In genomic region chr9:81915801-81916505, GRCh38 we compare ENCODE assay signal across 28 cellular contexts. TPM values are rescaled to one million over a fixed set of nuclear protein-coding genes. Genes with fewer than 3 reads are reported as not detected.
DNase-seq lines count a peak whose midpoint lies in the region; ATAC-seq, FAIRE-seq and TF ChIP-seq lines count a peak whose summit lies in the region.
"Had no signal": no experiment of that assay in that cellular context is flagged by ENCODE, and none has a peak within 500 bp of the region (broad histone marks: within the 10 kb centered on the region; RNA-seq: fewer than 3 reads in every experiment).

No MANE protein-coding gene starts in this region.

- H3K9me3 Mint-ChIP-seq in astrocyte (ENCODE audit: unreplicated experiment), result peaks cover 2% of the 10 kb centered on the region
- no peaks in the 10 kb centered on the region for H3K9me3 Mint-ChIP-seq in natural killer cell
- H3K9me3 Mint-ChIP-seq in activated CD4-positive, alpha-beta T cell treated with anti-CD3 and anti-CD28 coated beads, Interleukin-2, amount 10 ng/mL, durations not matched to agents 24 days and 14 days, result no peaks in the 10 kb centered on the region

- DNase-seq in AG10803 (ENCODE audit: low read depth) (peak; percentile 18), M059J (ENCODE audit: low read depth) (peak; percentile 81), astrocyte (ENCODE audit: low read depth) (peak; percentile 86), omental fat pad (ENCODE audit: low spot score) (no peak), natural killer cell (no peak), HAP-1 (ENCODE audit: low spot score in 2 of 2) (no peak)
- DNase-seq in activated CD4-positive, alpha-beta T cell treated with anti-CD3 and anti-CD28 coated beads, Interleukin-2, amount 10 ng/mL, durations not matched to agents 24 days and 14 days, result no peak
- DNase-seq: C1 segment of cervical spinal cord; CD4-positive, alpha-beta memory T cell; COR-L47; GF-D8; H7; KBM-7; MM.1S; NCI-H1417; NCI-H1694; NCI-H2029 treated with DMSO at 0.1 percent for 48 hours; NCI-H526 treated with DMSO at 0.1 percent for 48 hours; Peyer's patch; T-cell had no signal

- H3K9ac ChIP-seq in astrocyte (ENCODE audit: low read length), result no peak overlapping the region

- peaks cover 12% of the 10 kb centered on the region for H3K27me3 Mint-ChIP-seq in astrocyte (ENCODE audit: low read depth, unreplicated experiment)
- peaks cover 0 to 7% of the 10 kb centered on the region in 2 donors for H3K27me3 Mint-ChIP-seq in natural killer cell (ENCODE audit: low read depth in 2 of 2)
- no peaks in the 10 kb centered on the region for H3K27me3 Mint-ChIP-seq in activated CD4-positive, alpha-beta T cell treated with anti-CD3 and anti-CD28 coated beads, Interleukin-2, amount 10 ng/mL, durations not matched to agents 24 days and 14 days
- H3K27me3 Mint-ChIP-seq: CD4-positive, alpha-beta memory T cell had no signal

- H3K36me3 Mint-ChIP-seq in astrocyte (ENCODE audit: low read depth, unreplicated experiment) (no peaks in the 10 kb centered on the region), natural killer cell (no peaks in the 10 kb centered on the region)
- H3K36me3 Mint-ChIP-seq in activated CD4-positive, alpha-beta T cell treated with anti-CD3 and anti-CD28 coated beads, Interleukin-2, amount 10 ng/mL, durations not matched to agents 24 days and 14 days (ENCODE audit: low read depth), result no peaks in the 10 kb centered on the region
- H3K36me3 Mint-ChIP-seq: CD4-positive, alpha-beta memory T cell; T-cell had no signal

- H3K27ac Mint-ChIP-seq in astrocyte (ENCODE audit: unreplicated experiment) (peak overlapping the region; percentile 41), natural killer cell (no peak overlapping the region)
- no peak overlapping the region for H3K27ac Mint-ChIP-seq in activated CD4-positive, alpha-beta T cell treated with anti-CD3 and anti-CD28 coated beads, Interleukin-2, amount 10 ng/mL, durations not matched to agents 24 days and 14 days
- H3K27ac Mint-ChIP-seq: CD4-positive, alpha-beta memory T cell; T-cell had no signal

- intact Hi-C loops in natural killer cell (cut with micrococcal nuclease), result no loop called here
- intact Hi-C loops in activated CD4-positive, alpha-beta T cell treated with anti-CD3 and anti-CD28 coated beads, Interleukin-2, amount 10 ng/mL, durations not matched to agents 24 days and 14 days (cut with micrococcal nuclease), result no loop called here

- no peaks in the 10 kb centered on the region for H3K79me2 ChIP-seq in astrocyte (ENCODE audit: insufficient read depth, low read length)

- H3K27me3 ChIP-seq in astrocyte (ENCODE audit: insufficient read depth, low read length) (peaks cover 2% of the 10 kb centered on the region), HAP-1 (ENCODE audit: low read depth) (no peaks in the 10 kb centered on the region)
- H3K27me3 ChIP-seq: Peyer's patch, SJSA1 had no signal

- FAIRE-seq in astrocyte (lab: Jason Lieb, UNC), result no peak
- FAIRE-seq: A204.1, GM12891 had no signal

- H3K4me1 Mint-ChIP-seq in astrocyte (ENCODE audit: low read depth, unreplicated experiment) (peaks cover 8% of the 10 kb centered on the region), natural killer cell (no peaks in the 10 kb centered on the region)
- H3K4me1 Mint-ChIP-seq in activated CD4-positive, alpha-beta T cell treated with anti-CD3 and anti-CD28 coated beads, Interleukin-2, amount 10 ng/mL, durations not matched to agents 24 days and 14 days, result no peaks in the 10 kb centered on the region
- H3K4me1 Mint-ChIP-seq: CD4-positive, alpha-beta memory T cell; T-cell had no signal

- no peaks in the 10 kb centered on the region for H4K20me1 ChIP-seq in astrocyte (ENCODE audit: insufficient read depth, low read length)

- in situ Hi-C loops in HAP-1 (cut with MboI; ENCODE audit: low sequenced_read_pairs), result no loop called here

- H3K4me1 ChIP-seq in astrocyte (ENCODE audit: insufficient read depth, low read length), result peaks cover 4% of the 10 kb centered on the region
- no peaks in the 10 kb centered on the region for H3K4me1 ChIP-seq in HAP-1
- H3K4me1 ChIP-seq: Peyer's patch, SJSA1 had no signal

- TF ChIP-seq CTCF in AG10803 (conservative IDR thresholded peaks at IDR 0.05; ENCODE audit: low read length) (no peak), astrocyte (IDR thresholded peaks at IDR 0.05; ENCODE audit: insufficient read depth, low read depth, low read length) (no peak), omental fat pad (IDR thresholded peaks at IDR 0.05) (no peak), natural killer cell (IDR thresholded peaks at IDR 0.05) (no peak)

- H3K4me3 ChIP-seq in AG10803 (ENCODE audit: low read length) (no peak overlapping the region), astrocyte (ENCODE audit: insufficient read depth, low read depth, low read length) (no peak overlapping the region), HAP-1 (no peak overlapping the region)
- H3K4me3 ChIP-seq: Peyer's patch, SJSA1 had no signal

- H2AFZ ChIP-seq in astrocyte (ENCODE audit: low read depth, low read length), result no peak overlapping the region

- no peak overlapping the region for H3K4me3 Mint-ChIP-seq in astrocyte (ENCODE audit: unreplicated experiment)
- H3K4me3 Mint-ChIP-seq in natural killer cell, result no peak overlapping the region
- H3K4me3 Mint-ChIP-seq in activated CD4-positive, alpha-beta T cell treated with anti-CD3 and anti-CD28 coated beads, Interleukin-2, amount 10 ng/mL, durations not matched to agents 24 days and 14 days, result no peak overlapping the region
- H3K4me3 Mint-ChIP-seq: CD4-positive, alpha-beta memory T cell; T-cell had no signal

- H3K36me3 ChIP-seq in astrocyte (ENCODE audit: insufficient read depth, low read length) (no peaks in the 10 kb centered on the region), HAP-1 (replicated peaks) (no peaks in the 10 kb centered on the region)
- H3K36me3 ChIP-seq: Peyer's patch, SJSA1 had no signal

- peak; percentile 59 for ATAC-seq in omental fat pad (ENCODE audit: low FRiP score)
- no peak for ATAC-seq in natural killer cell
- no peak for ATAC-seq in HG02588 (IDR thresholded peaks at IDR 0.05; ENCODE audit: unreplicated experiment)
- ATAC-seq: Right ventricle myocardium inferior, T-cell had no signal

- no peak overlapping the region for H3K4me2 ChIP-seq in astrocyte (ENCODE audit: low read length)

- H3K9me3 ChIP-seq in astrocyte (ENCODE audit: insufficient read depth, low read depth, low read length), result no peaks in the 10 kb centered on the region
- no peaks in the 10 kb centered on the region for H3K9me3 ChIP-seq in HAP-1
- H3K9me3 ChIP-seq: Peyer's patch, SJSA1 had no signal

- H3K27ac ChIP-seq in astrocyte (ENCODE audit: low read depth, low read length), result no peak overlapping the region
- H3K27ac ChIP-seq: Peyer's patch, SJSA1 had no signal

RNA-seq across cellular contexts. Expression of gene SPATA31D4, which starts 12.3 kb away (rescaled TPM):
- total RNA-seq in M059J (2014; rRNA removed; shearing (Covaris generic)), result not detected in 2 replicates
- total RNA-seq in astrocyte (not detected in 2 replicates), omental fat pad (not detected), natural killer cell (not detected)
- total RNA-seq in activated CD4-positive, alpha-beta T cell treated with anti-CD3 and anti-CD28 coated beads, Interleukin-2, amount 10 ng/mL, durations not matched to agents 24 days and 14 days, result not detected in 2 replicates
- total RNA-seq: CD4-positive, alpha-beta memory T cell; H7; LHCN-M2; NCI-H460; OCI-LY7; Peyer's patch; Right ventricle myocardium inferior; SJSA1; T-cell had no signal

RNA-seq across cellular contexts. Expression of gene SPATA31D3, which starts 27.3 kb away (rescaled TPM):
- not detected in 2 replicates for total RNA-seq in M059J (2014; rRNA removed; shearing (Covaris generic))
- not detected in 2 replicates for total RNA-seq in astrocyte
- not detected for total RNA-seq in omental fat pad
- not detected for total RNA-seq in natural killer cell
- not detected in 2 replicates for total RNA-seq in activated CD4-positive, alpha-beta T cell treated with anti-CD3 and anti-CD28 coated beads, Interleukin-2, amount 10 ng/mL, durations not matched to agents 24 days and 14 days
- total RNA-seq: CD4-positive, alpha-beta memory T cell; H7; LHCN-M2; NCI-H460; OCI-LY7; Peyer's patch; Right ventricle myocardium inferior; SJSA1; T-cell had no signal

Comparison
In these comparisons a context has a peak if more than half of its experiments do, and no peak if none do; other contexts are left out.
1. DNase-seq: peak in AG10803 (single experiment), M059J (single experiment) and astrocyte (single experiment); none in omental fat pad (single experiment), natural killer cell (single experiment), activated CD4-positive, alpha-beta T cell treated with anti-CD3 and anti-CD28 coated beads, Interleukin-2, amount 10 ng/mL, durations not matched to agents 24 days and 14 days (single experiment) and HAP-1 (0 of 2).